In genomic region chr17:29271980-29272379, GRCh38 we compare ENCODE assay signal across 16 cellular contexts. TPM values are rescaled to one million over a fixed set of nuclear protein-coding genes. Genes with fewer than 3 reads are reported as not detected.
"Had no signal": no experiment of that assay in that cellular context is flagged by ENCODE, and none has a peak within 500 bp of the region (broad histone marks: within the 10 kb centered on the region; RNA-seq: fewer than 3 reads in every experiment).

No MANE protein-coding gene starts in this region.

RNA-seq across cellular contexts. Expression of gene CRYBA1, which starts 25.3 kb away (rescaled TPM):
- total RNA-seq: activated B cell treated with CpG ODN at 0.5 μM for 24 hours; activated CD4-positive, alpha-beta memory T cell treated with anti-CD3 and anti-CD28 coated beads for 36 hours; activated CD4-positive, alpha-beta T cell treated with anti-CD3 and anti-CD28 coated beads, Interleukin-2, amount 10 ng/mL, durations not matched to agents 24 days and 14 days; activated CD8-positive, alpha-beta memory T cell treated with anti-CD3 and anti-CD28 coated beads, Interleukin-2, amount 10 ng/mL, durations not matched to agents 7 days and 5 days; activated CD8-positive, alpha-beta T cell treated with anti-CD3 and anti-CD28 coated beads, Interleukin-2, amount 10 ng/mL, durations not matched to agents 7 days and 5 days; activated naive CD8-positive, alpha-beta T cell treated with anti-CD3 and anti-CD28 coated beads, Interleukin-2, amount 10 ng/mL, durations not matched to agents 7 days and 5 days; activated T-cell treated with anti-CD3 and anti-CD28 coated beads, Interleukin-2, amount 50 U/mL, for 4 hours; activated T-cell treated with anti-CD3 and anti-CD28 coated beads, Interleukin-2, amount 50 U/mL, for 72 hours; activated T-helper 1 cell treated with anti-CD3 and anti-CD28 coated beads, Interleukin-12 subunit alpha, Interleukin-12 subunit beta, Interleukin-2, Interleukin-4 antibody, amounts not matched to agents 30 ng/mL and 10 ng/mL and 1 ng/mL, durations not matched to agents 14 hours and 24 hours and 36 hours; activated T-helper 2 cell treated with anti-CD3 and anti-CD28 coated beads, Interferon-gamma antibody, Interleukin-2, Interleukin-4, amounts not matched to agents 10 μg/mL and 5 μg/mL and 100 μg/mL, durations not matched to agents 14 hours and 24 hours and 36 hours; ascending aorta; body of pancreas; breast epithelium; cardiac septum; T-helper 2 cell treated with Interferon-gamma antibody and Interleukin-4, amounts not matched to agents 100 ng/mL and 5 ng/mL, for 36 hours had no signal
- polyA plus RNA-seq: adipose tissue had no signal
